ENCODE assay signal across 25 cellular contexts in the genomic region with DNA sequence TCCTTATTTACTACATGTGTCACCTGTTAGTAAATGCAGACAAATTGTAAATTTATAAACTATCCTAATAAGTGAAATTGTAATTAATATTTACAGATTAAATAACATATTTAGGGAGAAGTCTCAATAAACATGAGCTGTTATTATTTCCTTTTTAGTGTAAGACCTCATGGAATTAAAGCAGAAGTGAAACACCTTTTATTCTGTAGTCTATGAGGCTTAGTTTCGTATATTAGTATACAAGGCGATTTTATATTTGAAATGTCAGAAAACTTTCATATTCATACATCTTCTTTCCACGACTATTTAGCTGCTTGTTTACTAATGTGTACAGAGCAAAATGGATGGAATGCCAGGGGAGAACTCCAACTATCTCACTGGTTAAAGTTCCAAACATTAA.
"Had no signal": no experiment of that assay in that cellular context is flagged by ENCODE, and none has a peak within 500 bp of the region (broad histone marks: within the 10 kb centered on the region; RNA-seq: fewer than 3 reads in every experiment).

No MANE protein-coding gene starts in this region.

- H3K27me3 Mint-ChIP-seq: activated B cell treated with CpG ODN at 0.5 μM for 24 hours; activated CD4-positive, alpha-beta memory T cell treated with anti-CD3 and anti-CD28 coated beads for 36 hours; activated naive CD8-positive, alpha-beta T cell treated with anti-CD3 and anti-CD28 coated beads, Interleukin-2, amount 10 ng/mL, durations not matched to agents 7 days and 5 days; central memory CD8-positive, alpha-beta T cell; effector memory CD8-positive, alpha-beta T cell; stimulated activated naive CD8-positive, alpha-beta T cell treated with anti-CD3 and anti-CD28 coated beads, Interleukin-15, amount 100 ng/mL, for 72 hours had no signal

- ATAC-seq: activated T-cell treated with anti-CD3 and anti-CD28 coated beads, Interleukin-2, amount 50 U/mL, for 72 hours; effector memory CD8-positive, alpha-beta T cell; gastrocnemius medialis; heart left ventricle; left ventricle myocardium superior; pancreas; psoas muscle; stimulated activated naive CD8-positive, alpha-beta T cell treated with anti-CD3 and anti-CD28 coated beads, Interleukin-15, amount 100 ng/mL, for 72 hours had no signal

- H3K9me3 Mint-ChIP-seq: activated B cell treated with CpG ODN at 0.5 μM for 24 hours; activated CD4-positive, alpha-beta memory T cell treated with anti-CD3 and anti-CD28 coated beads for 36 hours; activated naive CD4-positive, alpha-beta T cell treated with anti-CD3 and anti-CD28 coated beads for 36 hours; activated naive CD8-positive, alpha-beta T cell treated with anti-CD3 and anti-CD28 coated beads, Interleukin-2, amount 10 ng/mL, durations not matched to agents 7 days and 5 days had no signal

- DNase-seq: activated B cell treated with CpG ODN at 0.5 μM for 24 hours; activated CD4-positive, alpha-beta memory T cell treated with anti-CD3 and anti-CD28 coated beads for 36 hours; activated CD4-positive, alpha-beta T cell treated with anti-CD3 and anti-CD28 coated beads for 4 hours; activated effector memory CD4-positive, alpha-beta T cell treated with Interleukin-2 at 50 U/mL for 16 hours; activated naive CD4-positive, alpha-beta T cell treated with anti-CD3 and anti-CD28 coated beads for 36 hours; activated naive CD8-positive, alpha-beta T cell treated with anti-CD3 and anti-CD28 coated beads, Interleukin-2, amount 10 ng/mL, durations not matched to agents 7 days and 5 days; activated T-cell treated with anti-CD3 and anti-CD28 coated beads, Interleukin-2, amount 50 U/mL, for 72 hours; amniotic stem cell; colonic mucosa; dorsolateral prefrontal cortex; effector memory CD8-positive, alpha-beta T cell; esophagus squamous epithelium; gastrocnemius medialis; heart left ventricle; left ventricle myocardium superior; mammary epithelial cell; midbrain; pancreas; psoas muscle; stimulated activated CD4-positive, alpha-beta T cell treated with anti-CD3 and anti-CD28 coated beads, Interleukin-12 subunit alpha, Interleukin-12 subunit beta, amount 100 ng/mL, for 4 hours; stimulated activated CD4-positive, alpha-beta T cell treated with anti-CD3 and anti-CD28 coated beads, Interleukin-4, amount 100 ng/mL, for 4 hours; stimulated activated naive CD8-positive, alpha-beta T cell treated with anti-CD3 and anti-CD28 coated beads, Interleukin-15, amount 100 ng/mL, for 72 hours; tibial artery had no signal

- H3K4me1 Mint-ChIP-seq: activated naive CD8-positive, alpha-beta T cell treated with anti-CD3 and anti-CD28 coated beads, Interleukin-2, amount 10 ng/mL, durations not matched to agents 7 days and 5 days; central memory CD8-positive, alpha-beta T cell; nephron; stimulated activated naive CD8-positive, alpha-beta T cell treated with anti-CD3 and anti-CD28 coated beads, Interleukin-15, amount 100 ng/mL, for 72 hours had no signal

- H3K36me3 Mint-ChIP-seq: activated CD4-positive, alpha-beta memory T cell treated with anti-CD3 and anti-CD28 coated beads for 36 hours; activated naive CD8-positive, alpha-beta T cell treated with anti-CD3 and anti-CD28 coated beads, Interleukin-2, amount 10 ng/mL, durations not matched to agents 7 days and 5 days had no signal

- H3K4me3 Mint-ChIP-seq: activated B cell treated with CpG ODN at 0.5 μM for 24 hours; activated CD4-positive, alpha-beta memory T cell treated with anti-CD3 and anti-CD28 coated beads for 36 hours; activated naive CD4-positive, alpha-beta T cell treated with anti-CD3 and anti-CD28 coated beads for 36 hours; activated naive CD8-positive, alpha-beta T cell treated with anti-CD3 and anti-CD28 coated beads, Interleukin-2, amount 10 ng/mL, durations not matched to agents 7 days and 5 days; activated T-cell treated with anti-CD3 and anti-CD28 coated beads, Interleukin-2, amount 50 U/mL, for 72 hours; central memory CD8-positive, alpha-beta T cell; effector memory CD8-positive, alpha-beta T cell; nephron; stimulated activated naive CD8-positive, alpha-beta T cell treated with anti-CD3 and anti-CD28 coated beads, Interleukin-15, amount 100 ng/mL, for 72 hours had no signal

- H3K27ac Mint-ChIP-seq: activated B cell treated with CpG ODN at 0.5 μM for 24 hours; activated CD4-positive, alpha-beta memory T cell treated with anti-CD3 and anti-CD28 coated beads for 36 hours; activated naive CD4-positive, alpha-beta T cell treated with anti-CD3 and anti-CD28 coated beads for 36 hours; activated naive CD8-positive, alpha-beta T cell treated with anti-CD3 and anti-CD28 coated beads, Interleukin-2, amount 10 ng/mL, durations not matched to agents 7 days and 5 days; activated T-cell treated with anti-CD3 and anti-CD28 coated beads, Interleukin-2, amount 50 U/mL, for 72 hours; effector memory CD8-positive, alpha-beta T cell; nephron; stimulated activated naive CD8-positive, alpha-beta T cell treated with anti-CD3 and anti-CD28 coated beads, Interleukin-15, amount 100 ng/mL, for 72 hours had no signal
